ENCODE assay signal across 1 cellular context in the genomic region with DNA sequence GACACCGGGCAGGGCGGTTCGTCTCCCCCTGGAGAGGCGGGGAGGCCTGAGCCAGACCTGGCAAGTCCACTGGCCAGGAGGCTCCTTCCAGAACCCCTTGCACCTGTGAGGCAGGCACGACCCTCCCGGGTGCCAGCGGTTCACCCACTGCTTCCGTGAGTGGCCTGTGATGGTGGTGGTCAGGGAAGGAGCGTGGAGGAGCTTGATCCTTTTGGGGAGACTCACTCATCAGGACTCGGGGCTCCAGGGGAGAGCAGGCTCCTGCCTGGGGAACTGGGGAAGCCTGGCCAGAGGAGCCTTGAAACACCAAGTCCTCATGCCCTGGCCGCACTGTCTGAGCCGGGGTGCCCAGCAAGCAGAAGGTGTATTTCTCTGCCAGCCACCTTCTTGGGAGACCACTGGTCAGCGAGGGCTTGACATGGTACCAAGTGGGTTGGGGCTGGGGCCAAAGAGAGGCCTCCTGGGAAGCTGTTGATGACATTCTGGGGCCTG.
A peak's percentile ranks its signal among the peaks of the same experiment; 100 is the strongest.
TF ChIP-seq lines count a peak whose summit lies in the region.

No MANE protein-coding gene starts in this region.

TF ChIP-seq in HepG2, 621 proteins besides CTCF, POLR2A, EP300 and RAD21:
- TF ChIP-seq ZC3H13 (CRISPR knock-in tag; IDR thresholded peaks at IDR 0.05) (0 out of 2 replicates have a peak, but pooled peaks have one; percentile 45), CHCHD3 (CRISPR knock-in tag; IDR thresholded peaks at IDR 0.05) (no peak), ZFYVE20 (CRISPR knock-in tag; IDR thresholded peaks at IDR 0.05; ENCODE audit: borderline replicate concordance, low read depth) (no peak), RBAK (CRISPR knock-in tag; IDR thresholded peaks at IDR 0.05) (no peak)
- TF ChIP-seq, protein P1, sequence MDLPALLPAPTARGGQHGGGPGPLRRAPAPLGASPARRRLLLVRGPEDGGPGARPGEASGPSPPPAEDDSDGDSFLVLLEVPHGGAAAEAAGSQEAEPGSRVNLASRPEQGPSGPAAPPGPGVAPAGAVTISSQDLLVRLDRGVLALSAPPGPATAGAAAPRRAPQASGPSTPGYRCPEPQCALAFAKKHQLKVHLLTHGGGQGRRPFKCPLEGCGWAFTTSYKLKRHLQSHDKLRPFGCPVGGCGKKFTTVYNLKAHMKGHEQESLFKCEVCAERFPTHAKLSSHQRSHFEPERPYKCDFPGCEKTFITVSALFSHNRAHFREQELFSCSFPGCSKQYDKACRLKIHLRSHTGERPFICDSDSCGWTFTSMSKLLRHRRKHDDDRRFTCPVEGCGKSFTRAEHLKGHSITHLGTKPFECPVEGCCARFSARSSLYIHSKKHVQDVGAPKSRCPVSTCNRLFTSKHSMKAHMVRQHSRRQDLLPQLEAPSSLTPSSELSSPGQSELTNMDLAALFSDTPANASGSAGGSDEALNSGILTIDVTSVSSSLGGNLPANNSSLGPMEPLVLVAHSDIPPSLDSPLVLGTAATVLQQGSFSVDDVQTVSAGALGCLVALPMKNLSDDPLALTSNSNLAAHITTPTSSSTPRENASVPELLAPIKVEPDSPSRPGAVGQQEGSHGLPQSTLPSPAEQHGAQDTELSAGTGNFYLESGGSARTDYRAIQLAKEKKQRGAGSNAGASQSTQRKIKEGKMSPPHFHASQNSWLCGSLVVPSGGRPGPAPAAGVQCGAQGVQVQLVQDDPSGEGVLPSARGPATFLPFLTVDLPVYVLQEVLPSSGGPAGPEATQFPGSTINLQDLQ (CRISPR knock-in tag; IDR thresholded peaks at IDR 0.05), result no peak
- TF ChIP-seq, protein P2, sequence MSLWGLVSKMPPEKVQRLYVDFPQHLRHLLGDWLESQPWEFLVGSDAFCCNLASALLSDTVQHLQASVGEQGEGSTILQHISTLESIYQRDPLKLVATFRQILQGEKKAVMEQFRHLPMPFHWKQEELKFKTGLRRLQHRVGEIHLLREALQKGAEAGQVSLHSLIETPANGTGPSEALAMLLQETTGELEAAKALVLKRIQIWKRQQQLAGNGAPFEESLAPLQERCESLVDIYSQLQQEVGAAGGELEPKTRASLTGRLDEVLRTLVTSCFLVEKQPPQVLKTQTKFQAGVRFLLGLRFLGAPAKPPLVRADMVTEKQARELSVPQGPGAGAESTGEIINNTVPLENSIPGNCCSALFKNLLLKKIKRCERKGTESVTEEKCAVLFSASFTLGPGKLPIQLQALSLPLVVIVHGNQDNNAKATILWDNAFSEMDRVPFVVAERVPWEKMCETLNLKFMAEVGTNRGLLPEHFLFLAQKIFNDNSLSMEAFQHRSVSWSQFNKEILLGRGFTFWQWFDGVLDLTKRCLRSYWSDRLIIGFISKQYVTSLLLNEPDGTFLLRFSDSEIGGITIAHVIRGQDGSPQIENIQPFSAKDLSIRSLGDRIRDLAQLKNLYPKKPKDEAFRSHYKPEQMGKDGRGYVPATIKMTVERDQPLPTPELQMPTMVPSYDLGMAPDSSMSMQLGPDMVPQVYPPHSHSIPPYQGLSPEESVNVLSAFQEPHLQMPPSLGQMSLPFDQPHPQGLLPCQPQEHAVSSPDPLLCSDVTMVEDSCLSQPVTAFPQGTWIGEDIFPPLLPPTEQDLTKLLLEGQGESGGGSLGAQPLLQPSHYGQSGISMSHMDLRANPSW (CRISPR knock-in tag; IDR thresholded peaks at IDR 0.05; ENCODE audit: borderline replicate concordance), result no peak
